ENCODE assay signal across 1 cellular context in genomic region chr5:34915856-34916192, GRCh38.
TF ChIP-seq lines count a peak whose summit lies in the region.

No MANE protein-coding gene starts in this region.

TF ChIP-seq in H1, 55 proteins besides CTCF, POLR2A, EP300 and RAD21:
- TF ChIP-seq CHD2 (IDR thresholded peaks at IDR 0.05; ENCODE audit: low read length) = no peak
- peak; percentile 41; the same call in 1 of the 2 replicates for TF ChIP-seq SP4 (IDR thresholded peaks at IDR 0.05; ENCODE audit: low read length)
- TF ChIP-seq KDM5A (IDR thresholded peaks at IDR 0.05; ENCODE audit: low read length) = 0 out of 2 replicates have a peak, but pooled peaks have one; percentile 41
- TF ChIP-seq KDM4A (IDR thresholded peaks at IDR 0.05; ENCODE audit: low read depth, low read length, severe bottlenecking) = peak; percentile 25
TF ChIP-seq in H1: peak in this region for 3.
